In genomic region chr6:44074383-44075136, GRCh38 we compare ENCODE assay signal across 7 cellular contexts. TPM values are rescaled to one million over a fixed set of nuclear protein-coding genes. Genes with fewer than 3 reads are reported as not detected.
A peak's percentile ranks its signal among the peaks of the same experiment; 100 is the strongest.
DNase-seq lines count a peak whose midpoint lies in the region; TF ChIP-seq lines count a peak whose summit lies in the region.

No MANE protein-coding gene starts in this region.

- H3K27ac ChIP-seq in KMS-11 (no peak overlapping the region), ovary (peak overlapping the region; percentile 19 to 56), tibial nerve (peak overlapping the region in 2 of 4 donors; percentile 68 to 76)

- TF ChIP-seq CTCF in KMS-11 (conservative IDR thresholded peaks at IDR 0.05; ENCODE audit: low read depth, low read length): peak; percentile 95
- TF ChIP-seq CTCF in ovary (IDR thresholded peaks at IDR 0.05): peak; percentile 77 to 89 (median 77)
- peak; percentile 88 to 93 (median 92) for TF ChIP-seq CTCF in tibial nerve (IDR thresholded peaks at IDR 0.05)

- no peaks in the 10 kb centered on the region for H3K27me3 ChIP-seq in KMS-11 (ENCODE audit: insufficient read depth, low read depth)
- no peaks in the 10 kb centered on the region for H3K27me3 ChIP-seq in ovary
- no peaks in the 10 kb centered on the region for H3K27me3 ChIP-seq in tibial nerve

- WGBS in ovary, 3 donors: 5 to 7% (median 5%) methylated on average over 18 of the region's 18 CpGs
- 5% methylated on average over 18 of the region's 18 CpGs for WGBS in tibial nerve, 2 donors

- intact Hi-C loops in ovary (cut with DNase I): loop anchor here (2.0 to 10.0 kb wide), 4 partner anchors 306 to 470 kb away; no protein-coding TSS in a partner anchor

- H3K4me2 ChIP-seq in KMS-11: peak overlapping the region; percentile 99

- H3K4me3 ChIP-seq in KMS-11 (IDR thresholded peaks at IDR 0.05; ENCODE audit: insufficient read depth, low read depth, low read length) (no peak overlapping the region), ovary (no peak overlapping the region), tibial nerve (no peak overlapping the region)

- H3K36me3 ChIP-seq in KMS-11 (ENCODE audit: insufficient read depth): no peaks in the 10 kb centered on the region
- no peaks in the 10 kb centered on the region for H3K36me3 ChIP-seq in ovary
- no peaks in the 10 kb centered on the region for H3K36me3 ChIP-seq in tibial nerve

- TF ChIP-seq EP300 in ovary (IDR thresholded peaks at IDR 0.05) (no peak), tibial nerve (IDR thresholded peaks at IDR 0.05) (peak in 1 of 2 donors; percentile 50)

- peak overlapping the region; percentile 96; the same call in 1 of the 2 replicates for H2AFZ ChIP-seq in KMS-11 (ENCODE audit: low read depth)

- H3K9ac ChIP-seq in KMS-11: no peak overlapping the region

- DNase-seq in GM19240 (ENCODE audit: insufficient read length, low spot score) (peak; percentile 95), activated T-cell treated with anti-CD3 and anti-CD28 coated beads for 24 hours (ENCODE audit: low read depth) (peak; percentile 52), fibroblast of peridontal ligament (ENCODE audit: extremely low read depth) (peak; percentile 85), ovary (peak; percentile 60 to 81 (median 72)), tibial nerve (ENCODE audit: low spot score in 2 of 2) (peak; percentile 62 to 67), T1000 (lab: John Stamatoyannopoulos, UW) (no peak)

- H4K20me1 ChIP-seq in KMS-11 (ENCODE audit: insufficient read depth): no peaks in the 10 kb centered on the region

- H3K4me1 ChIP-seq in KMS-11 (ENCODE audit: low read depth, poor library complexity, severe bottlenecking): peaks cover 33% of the 10 kb centered on the region
- peaks cover 11% of the 10 kb centered on the region for H3K4me1 ChIP-seq in ovary (ENCODE audit: insufficient read depth)
- peaks cover 0 to 55% (median 28%) of the 10 kb centered on the region in 4 donors for H3K4me1 ChIP-seq in tibial nerve

- H3K79me2 ChIP-seq in KMS-11 (ENCODE audit: insufficient read depth, low read depth): no peaks in the 10 kb centered on the region

- TF ChIP-seq POLR2A in ovary (IDR thresholded peaks at IDR 0.05) (no peak), tibial nerve (IDR thresholded peaks at IDR 0.05) (no peak)

- H3K9me3 ChIP-seq in ovary (no peaks in the 10 kb centered on the region), tibial nerve (no peaks in the 10 kb centered on the region)

RNA-seq across cellular contexts. Expression of gene MRPL14, which starts 52.7 kb away (rescaled TPM):
- total RNA-seq in ovary (10 to 100 TPM; 21.5 to 35.9 (median 24.9) TPM), tibial nerve (10 to 100 TPM in 3 of 4 donors, 1 to 10 TPM in 1; 8.8 to 36.6 (median 18.9) TPM)
- polyA plus RNA-seq in ovary: 10 to 100 TPM; 20.8 to 23.3 TPM

RNA-seq across cellular contexts. Expression of gene TMEM63B, which starts 52.8 kb away (rescaled TPM):
- 10 to 100 TPM in 6 of 7 donors, 1 to 10 TPM in 1; 7.5 to 20.6 (median 16.5) TPM for total RNA-seq in ovary
- polyA plus RNA-seq in ovary: 10 to 100 TPM; 11.7 to 25.7 TPM
- 10 to 100 TPM; 18.6 to 34.5 (median 27.6) TPM for total RNA-seq in tibial nerve
